Comparison of ENCODE assay signal across 15 cellular contexts in genomic region chr14:49997991-49998390, GRCh38.
A peak's percentile ranks its signal among the peaks of the same experiment; 100 is the strongest.
DNase-seq lines count a peak whose midpoint lies in the region; ATAC-seq and TF ChIP-seq lines count a peak whose summit lies in the region.
"Had no signal": no experiment of that assay in that cellular context is flagged by ENCODE, and none has a peak within 500 bp of the region (broad histone marks: within the 10 kb centered on the region; RNA-seq: fewer than 3 reads in every experiment).

No MANE protein-coding gene starts in this region.

- H2AFZ ChIP-seq in PC-9, result no peak overlapping the region

- H3K27ac Mint-ChIP-seq in activated CD8-positive, alpha-beta memory T cell treated with anti-CD3 and anti-CD28 coated beads, Interleukin-2, amount 10 ng/mL, durations not matched to agents 7 days and 5 days, result peak overlapping the region; percentile 75
- H3K27ac Mint-ChIP-seq in stimulated activated memory B cell treated with anti-CD40 and anti-IgM and Interleukin-4, amounts not matched to agents 10 μg/mL and 1 μg/mL and 100 μg/mL, for 72 hours, result peak overlapping the region; percentile 97

- H3K4me1 ChIP-seq in PC-9 (replicated peaks; ENCODE audit: insufficient read depth) (peaks cover 49% of the 10 kb centered on the region), esophagus squamous epithelium (peaks cover 43 to 55% (median 44%) of the 10 kb centered on the region in 3 donors)

- BruUV-seq in PC-9 (replicated peaks; lab: Mats Ljungman, UMichigan), result no TSS peak

- H3K79me2 ChIP-seq in PC-9 (ENCODE audit: low read depth), result peaks cover 10% of the 10 kb centered on the region

- no peaks in the 10 kb centered on the region for H3K9me3 ChIP-seq in PC-9 (ENCODE audit: insufficient read depth, low read depth)
- H3K9me3 ChIP-seq in esophagus squamous epithelium, result no peaks in the 10 kb centered on the region

- no peaks in the 10 kb centered on the region for H3K36me3 ChIP-seq in PC-9 (ENCODE audit: low read depth)
- no peaks in the 10 kb centered on the region for H3K36me3 ChIP-seq in esophagus squamous epithelium
- H3K36me3 ChIP-seq: brain microvascular endothelial cell had no signal

- H3F3A ChIP-seq in PC-9 (ENCODE audit: insufficient read depth, low read depth), result peaks cover 37% of the 10 kb centered on the region

- peak overlapping the region; percentile 31; the same call in 1 of the 2 replicates for H3K27ac ChIP-seq in PC-9
- peak overlapping the region; percentile 19 to 98 (median 94) for H3K27ac ChIP-seq in esophagus squamous epithelium
- H3K27ac ChIP-seq: HL-60 had no signal

- H3K4me2 ChIP-seq in PC-9, result peak overlapping the region; percentile 20; the same call in 1 of the 2 replicates

- TF ChIP-seq POLR2A in esophagus squamous epithelium (IDR thresholded peaks at IDR 0.05), result no peak

- H3K4me3 ChIP-seq in PC-9 (no peak overlapping the region), esophagus squamous epithelium (no peak overlapping the region)

- peaks cover 84% of the 10 kb centered on the region for H3K4me1 Mint-ChIP-seq in activated CD8-positive, alpha-beta memory T cell treated with anti-CD3 and anti-CD28 coated beads, Interleukin-2, amount 10 ng/mL, durations not matched to agents 7 days and 5 days
- H3K4me1 Mint-ChIP-seq in stimulated activated memory B cell treated with anti-CD40 and anti-IgM and Interleukin-4, amounts not matched to agents 10 μg/mL and 1 μg/mL and 100 μg/mL, for 72 hours, result peaks cover 79% of the 10 kb centered on the region

- intact Hi-C loops in PC-9 (cut with micrococcal nuclease; ENCODE audit: unreplicated experiment), result no loop called here
- intact Hi-C loops in esophagus squamous epithelium (cut with DNase I), result loop anchor here (10.0 kb wide), 1 partner anchor 123 kb away; no protein-coding TSS in a partner anchor

- ATAC-seq in activated CD8-positive, alpha-beta memory T cell treated with anti-CD3 and anti-CD28 coated beads, Interleukin-2, amount 10 ng/mL, durations not matched to agents 7 days and 5 days, result no peak
- ATAC-seq in stimulated activated memory B cell treated with anti-CD40 and anti-IgM and Interleukin-4, amounts not matched to agents 10 μg/mL and 1 μg/mL and 100 μg/mL, for 72 hours, result no peak
- ATAC-seq in HG03045 (IDR thresholded peaks at IDR 0.05; ENCODE audit: unreplicated experiment), result no peak
- ATAC-seq: left colon had no signal

- no peak for TF ChIP-seq CTCF in PC-9 (conservative IDR thresholded peaks at IDR 0.05)
- TF ChIP-seq CTCF in esophagus squamous epithelium (IDR thresholded peaks at IDR 0.05), result no peak

- H3K9me3 Mint-ChIP-seq in activated CD8-positive, alpha-beta memory T cell treated with anti-CD3 and anti-CD28 coated beads, Interleukin-2, amount 10 ng/mL, durations not matched to agents 7 days and 5 days (ENCODE audit: low read depth), result no peaks in the 10 kb centered on the region
- H3K9me3 Mint-ChIP-seq in stimulated activated memory B cell treated with anti-CD40 and anti-IgM and Interleukin-4, amounts not matched to agents 10 μg/mL and 1 μg/mL and 100 μg/mL, for 72 hours, result no peaks in the 10 kb centered on the region

- 80 to 86% methylated on average over 4 of the region's 4 CpGs for WGBS in esophagus squamous epithelium, 2 donors

- H3K36me3 Mint-ChIP-seq in activated CD8-positive, alpha-beta memory T cell treated with anti-CD3 and anti-CD28 coated beads, Interleukin-2, amount 10 ng/mL, durations not matched to agents 7 days and 5 days, result peaks cover 10% of the 10 kb centered on the region
- no peaks in the 10 kb centered on the region for H3K36me3 Mint-ChIP-seq in stimulated activated memory B cell treated with anti-CD40 and anti-IgM and Interleukin-4, amounts not matched to agents 10 μg/mL and 1 μg/mL and 100 μg/mL, for 72 hours

- no peaks in the 10 kb centered on the region for H3K9me2 ChIP-seq in PC-9 (ENCODE audit: insufficient read depth)

- POLR2A ChIA-PET in PC-9 (lab: Charles Lee; ENCODE audit: unreplicated experiment) (no interaction called here), HEK293T (lab: Yijun Ruan, JAX) (no interaction called here)

- CTCF ChIA-PET in activated CD8-positive, alpha-beta memory T cell treated with anti-CD3 and anti-CD28 coated beads, Interleukin-2, amount 10 ng/mL, durations not matched to agents 7 days and 5 days (lab: Charles Lee), result interaction anchor here (1.3 to 9.1 kb wide), 2 partner anchors 26 to 135 kb away, joined by 6 to 131 read pairs; no protein-coding TSS in a partner anchor
- CTCF ChIA-PET in PC-9 (lab: Charles Lee), result no interaction called here
- CTCF ChIA-PET in HEK293T (lab: Yijun Ruan, JAX), result no interaction called here

- no peaks in the 10 kb centered on the region for H4K20me1 ChIP-seq in PC-9 (ENCODE audit: insufficient read depth)

- no peaks in the 10 kb centered on the region for H3K27me3 ChIP-seq in PC-9 (ENCODE audit: insufficient read depth, low read depth)
- H3K27me3 ChIP-seq in esophagus squamous epithelium, result no peaks in the 10 kb centered on the region
- H3K27me3 ChIP-seq: brain microvascular endothelial cell had no signal

- H3K27me3 Mint-ChIP-seq in activated CD8-positive, alpha-beta memory T cell treated with anti-CD3 and anti-CD28 coated beads, Interleukin-2, amount 10 ng/mL, durations not matched to agents 7 days and 5 days, result no peaks in the 10 kb centered on the region
- H3K27me3 Mint-ChIP-seq in stimulated activated memory B cell treated with anti-CD40 and anti-IgM and Interleukin-4, amounts not matched to agents 10 μg/mL and 1 μg/mL and 100 μg/mL, for 72 hours, result no peaks in the 10 kb centered on the region

- no peak for DNase-seq in activated CD8-positive, alpha-beta memory T cell treated with anti-CD3 and anti-CD28 coated beads, Interleukin-2, amount 10 ng/mL, durations not matched to agents 7 days and 5 days
- DNase-seq in activated CD8-positive, alpha-beta memory T cell treated with anti-CD3 and anti-CD28 coated beads, Interleukin-2, amount 50 U/mL, for 4 hours, result no peak
- DNase-seq in PC-9, result no peak
- DNase-seq in esophagus squamous epithelium (lab: John Stamatoyannopoulos, UW), result no peak
- DNase-seq in kidney glomerular epithelial cell (lab: John Stamatoyannopoulos, UW), result no peak
- DNase-seq in HEK293T (ENCODE audit: extremely low spot score), result no peak
- DNase-seq: ACHN; activated CD8-positive, alpha-beta memory T cell treated with anti-CD3 and anti-CD28 coated beads, Interleukin-2, amount 50 U/mL, for 48 hours; brain microvascular endothelial cell; left colon; MM.1S; T1000 had no signal

- H3K4me3 Mint-ChIP-seq in activated CD8-positive, alpha-beta memory T cell treated with anti-CD3 and anti-CD28 coated beads, Interleukin-2, amount 10 ng/mL, durations not matched to agents 7 days and 5 days, result no peak overlapping the region
- no peak overlapping the region for H3K4me3 Mint-ChIP-seq in stimulated activated memory B cell treated with anti-CD40 and anti-IgM and Interleukin-4, amounts not matched to agents 10 μg/mL and 1 μg/mL and 100 μg/mL, for 72 hours

TF ChIP-seq in HEK293T, 16 proteins besides CTCF, POLR2A, EP300 and RAD21:
- TF ChIP-seq FOXK2 (IDR thresholded peaks at IDR 0.05) (no peak), LEF1 (IDR thresholded peaks at IDR 0.05; ENCODE audit: borderline replicate concordance) (no peak), NFRKB (IDR thresholded peaks at IDR 0.05) (no peak), HDGF (IDR thresholded peaks at IDR 0.05; ENCODE audit: borderline replicate concordance) (no peak), ZNF384 (IDR thresholded peaks at IDR 0.05) (no peak), ARNT (IDR thresholded peaks at IDR 0.05) (no peak), SUZ12 (IDR thresholded peaks at IDR 0.05) (no peak), CTBP1 (IDR thresholded peaks at IDR 0.05; ENCODE audit: borderline replicate concordance) (no peak), ELF4 (IDR thresholded peaks at IDR 0.05) (no peak), BHLHE40 (IDR thresholded peaks at IDR 0.05; ENCODE audit: borderline replicate concordance) (no peak), FOXM1 (IDR thresholded peaks at IDR 0.05; ENCODE audit: borderline replicate concordance) (no peak), FOXA1 (IDR thresholded peaks at IDR 0.05) (no peak), L3MBTL2 (conservative IDR thresholded peaks at IDR 0.05) (no peak), PKNOX1 (IDR thresholded peaks at IDR 0.05) (no peak)
